Comparison of ENCODE assay signal across 8 cellular contexts in genomic region chr6:73586416-73586974, GRCh38.
DNase-seq lines count a peak whose midpoint lies in the region; FAIRE-seq and TF ChIP-seq lines count a peak whose summit lies in the region.

No MANE protein-coding gene starts in this region.

- H2AFZ ChIP-seq in SK-N-SH (ENCODE audit: low read depth) = peak overlapping the region; percentile 86
- peak overlapping the region; percentile 71 for H2AFZ ChIP-seq in parathyroid adenoma

- H3K9ac ChIP-seq in SK-N-SH (peak overlapping the region; percentile 69; the same call in 1 of the 2 replicates), parathyroid adenoma (no peak overlapping the region)

- TF ChIP-seq POLR2A in H54 (IDR thresholded peaks at IDR 0.05; ENCODE audit: low read depth, low read length) = 0 out of 2 replicates have a peak, but pooled peaks have one; percentile 2

- no peak overlapping the region for H3K4me3 ChIP-seq in SK-N-SH (ENCODE audit: low read depth in 2 of 2, low read length in 1 of 2)
- H3K4me3 ChIP-seq in parathyroid adenoma (ENCODE audit: low read depth, low read length) = peak overlapping the region; percentile 63

- POLR2A ChIA-PET in SK-N-SH (lab: Yijun Ruan, JAX) = no interaction called here

- H3K79me2 ChIP-seq in SK-N-SH (ENCODE audit: insufficient read depth) (no peaks in the 10 kb centered on the region), parathyroid adenoma (no peaks in the 10 kb centered on the region)

- peaks cover 18% of the 10 kb centered on the region for H3F3A ChIP-seq in SK-N-SH (replicated peaks; ENCODE audit: insufficient read depth)

- FAIRE-seq in H54 (lab: Jason Lieb, UNC) = no peak

- H3K4me2 ChIP-seq in SK-N-SH (peak overlapping the region; percentile 60), parathyroid adenoma (ENCODE audit: low read length) (peak overlapping the region; percentile 97)

- H3K9me2 ChIP-seq in SK-N-SH = no peaks in the 10 kb centered on the region

- 69% methylated on average over 6 of the region's 6 CpGs for WGBS in SK-N-SH (ENCODE audit: low lambda C conversion rate)

- H3K27me3 ChIP-seq in SK-N-SH (ENCODE audit: insufficient read depth) (no peaks in the 10 kb centered on the region), parathyroid adenoma (ENCODE audit: control insufficient read depth, insufficient read depth, low read length) (no peaks in the 10 kb centered on the region)

- TF ChIP-seq RAD21 in SK-N-SH (IDR thresholded peaks at IDR 0.05; ENCODE audit: low read length) = no peak

- H3K9me3 ChIP-seq in SK-N-SH (no peaks in the 10 kb centered on the region), parathyroid adenoma (ENCODE audit: control insufficient read depth, low read length) (no peaks in the 10 kb centered on the region)

- H3K36me3 ChIP-seq in SK-N-SH (replicated peaks in 1 of 2; ENCODE audit: control insufficient read depth in 1 of 2, insufficient read depth in 2 of 2, low read length in 1 of 2) (no peaks in the 10 kb centered on the region), parathyroid adenoma (ENCODE audit: control insufficient read depth, insufficient read depth, low read length) (no peaks in the 10 kb centered on the region)

- TF ChIP-seq EP300 in SK-N-SH (IDR thresholded peaks at IDR 0.05; ENCODE audit: borderline replicate concordance in 1 of 2, low read depth in 1 of 2, low read length in 1 of 2) = no peak

- DNase-seq in H54 (ENCODE audit: insufficient read length, low spot score) (no peak), SK-N-SH (no peak), fibroblast of gingiva (ENCODE audit: low read depth) (peak; percentile 26), AG08396 (ENCODE audit: low spot score) (no peak), SKM-1 (lab: John Stamatoyannopoulos, UW; ENCODE audit: unreplicated experiment) (no peak), HuH-7 (ENCODE audit: low spot score) (no peak)

- peaks cover 2 to 16% of the 10 kb centered on the region in 2 experiments; a peak in 2 of 4 replicates for H3K4me1 ChIP-seq in SK-N-SH (ENCODE audit: control insufficient read depth in 1 of 2, insufficient read depth in 2 of 2, low read depth in 1 of 2, low read length in 1 of 2)
- peaks cover 16% of the 10 kb centered on the region for H3K4me1 ChIP-seq in parathyroid adenoma

- H4K20me1 ChIP-seq in SK-N-SH (ENCODE audit: insufficient read depth) = no peaks in the 10 kb centered on the region

- H3K27ac ChIP-seq in C4-2B (peak overlapping the region; percentile 72), SK-N-SH (ENCODE audit: low read depth in 2 of 2, low read length in 1 of 2) (peak overlapping the region; percentile 55 to 89; a peak in 3 of 4 replicates), parathyroid adenoma (peak overlapping the region; percentile 95)

- CTCF ChIA-PET in SK-N-SH (lab: Yijun Ruan, JAX) = interaction anchor here (1.0 kb wide), 1 partner anchor 38 kb away, joined by 4 read pairs; no protein-coding TSS in a partner anchor

- TF ChIP-seq CTCF in C4-2B (conservative IDR thresholded peaks at IDR 0.05) (no peak), SK-N-SH (IDR thresholded peaks at IDR 0.05) (no peak), parathyroid adenoma (IDR thresholded peaks at IDR 0.05) (no peak)

TF ChIP-seq in SK-N-SH, 30 proteins besides CTCF, POLR2A, EP300 and RAD21:
- TF ChIP-seq FOXM1 (IDR thresholded peaks at IDR 0.05; ENCODE audit: low read depth) = no peak
- no peak for TF ChIP-seq TAF1 (IDR thresholded peaks at IDR 0.05; ENCODE audit: borderline replicate concordance, low read depth, low read length)
- no peak for TF ChIP-seq YY1 (IDR thresholded peaks at IDR 0.05; ENCODE audit: low read depth)
